ENCODE assay signal across 16 cellular contexts in genomic region chr12:12551115-12551514, GRCh38.
"Had no signal": no experiment of that assay in that cellular context is flagged by ENCODE, and none has a peak within 500 bp of the region (broad histone marks: within the 10 kb centered on the region; RNA-seq: fewer than 3 reads in every experiment).

No MANE protein-coding gene starts in this region.

- ATAC-seq: foreskin keratinocyte; naive thymus-derived CD8-positive, alpha-beta T cell; pancreas; upper lobe of right lung had no signal

- H3K27ac Mint-ChIP-seq: activated naive CD4-positive, alpha-beta T cell treated with anti-CD3 and anti-CD28 coated beads, Interleukin-2, amount 10 ng/mL, durations not matched to agents 7 days and 5 days; dendritic cell treated with granulocyte-macrophage colony-stimulating factor and Interleukin-4, amounts not matched to agents 40 ng/mL and 50 ng/mL, for 4 days; stimulated activated naive CD8-positive, alpha-beta T cell treated with anti-CD3 and anti-CD28 coated beads, Interleukin-15, Interleukin-2, amounts not matched to agents 100 ng/mL and 50 ng/mL, for 24 hours had no signal

- FAIRE-seq: bronchial epithelial cell, pancreas had no signal

- DNase-seq: activated CD4-positive, CD25-positive, alpha-beta regulatory T cell treated with anti-CD3 and anti-CD28 coated beads, Interleukin-2, amount 50 U/mL, for 72 hours; activated naive CD4-positive, alpha-beta T cell treated with anti-CD3 and anti-CD28 coated beads, Interleukin-2, amount 10 ng/mL, durations not matched to agents 7 days and 5 days; activated T-cell treated with anti-CD3 and anti-CD28 coated beads for 4 hours; effector memory CD4-positive, alpha-beta T cell; foreskin keratinocyte; left ventricle myocardium inferior; naive thymus-derived CD8-positive, alpha-beta T cell; pancreas; sigmoid colon; spleen; testis; upper lobe of right lung had no signal

- H3K4me1 ChIP-seq: ascending aorta, foreskin keratinocyte, sigmoid colon, testis, upper lobe of right lung had no signal

- H3K27me3 ChIP-seq: ascending aorta, foreskin keratinocyte, pancreas, sigmoid colon, spleen, testis, upper lobe of right lung had no signal

- H3K9me3 Mint-ChIP-seq: activated naive CD4-positive, alpha-beta T cell treated with anti-CD3 and anti-CD28 coated beads, Interleukin-2, amount 10 ng/mL, durations not matched to agents 7 days and 5 days; dendritic cell treated with granulocyte-macrophage colony-stimulating factor and Interleukin-4, amounts not matched to agents 40 ng/mL and 50 ng/mL, for 4 days; naive thymus-derived CD8-positive, alpha-beta T cell; stimulated activated naive CD8-positive, alpha-beta T cell treated with anti-CD3 and anti-CD28 coated beads, Interleukin-15, Interleukin-2, amounts not matched to agents 100 ng/mL and 50 ng/mL, for 24 hours had no signal

- H3K4me3 Mint-ChIP-seq: activated naive CD4-positive, alpha-beta T cell treated with anti-CD3 and anti-CD28 coated beads, Interleukin-2, amount 10 ng/mL, durations not matched to agents 7 days and 5 days; dendritic cell treated with granulocyte-macrophage colony-stimulating factor and Interleukin-4, amounts not matched to agents 40 ng/mL and 50 ng/mL, for 4 days; naive thymus-derived CD8-positive, alpha-beta T cell; stimulated activated naive CD8-positive, alpha-beta T cell treated with anti-CD3 and anti-CD28 coated beads, Interleukin-15, Interleukin-2, amounts not matched to agents 100 ng/mL and 50 ng/mL, for 24 hours had no signal

- H3K4me3 ChIP-seq: ascending aorta, left ventricle myocardium inferior, pancreas, sigmoid colon, spleen, testis, upper lobe of right lung had no signal

- H3K27me3 Mint-ChIP-seq: activated naive CD4-positive, alpha-beta T cell treated with anti-CD3 and anti-CD28 coated beads, Interleukin-2, amount 10 ng/mL, durations not matched to agents 7 days and 5 days; dendritic cell treated with granulocyte-macrophage colony-stimulating factor and Interleukin-4, amounts not matched to agents 40 ng/mL and 50 ng/mL, for 4 days; naive thymus-derived CD8-positive, alpha-beta T cell; stimulated activated naive CD8-positive, alpha-beta T cell treated with anti-CD3 and anti-CD28 coated beads, Interleukin-15, Interleukin-2, amounts not matched to agents 100 ng/mL and 50 ng/mL, for 24 hours had no signal

- H3K9me3 ChIP-seq: ascending aorta, left ventricle myocardium inferior, pancreas, sigmoid colon, spleen, testis, upper lobe of right lung had no signal

- H3K27ac ChIP-seq: ascending aorta, foreskin keratinocyte, left ventricle myocardium inferior, pancreas, sigmoid colon, spleen, testis, upper lobe of right lung had no signal

- H3K36me3 ChIP-seq: ascending aorta, left ventricle myocardium inferior, sigmoid colon had no signal
